22 cellular contexts compared by ENCODE assay signal in genomic region chr4:183284229-183284628, GRCh38. TPM values are rescaled to one million over a fixed set of nuclear protein-coding genes. Genes with fewer than 3 reads are reported as not detected.
"Had no signal": no experiment of that assay in that cellular context is flagged by ENCODE, and none has a peak within 500 bp of the region (broad histone marks: within the 10 kb centered on the region; RNA-seq: fewer than 3 reads in every experiment).

No MANE protein-coding gene starts in this region.

- H3K4me3 Mint-ChIP-seq: activated naive CD4-positive, alpha-beta T cell treated with anti-CD3 and anti-CD28 coated beads, Interleukin-2, amount 50 U/mL, for 24 hours; naive thymus-derived CD4-positive, alpha-beta T cell; stimulated activated naive CD8-positive, alpha-beta T cell treated with anti-CD3 and anti-CD28 coated beads, Interleukin-15, amount 100 ng/mL, for 72 hours had no signal

- ATAC-seq: naive thymus-derived CD4-positive, alpha-beta T cell; sciatic nerve; stimulated activated naive CD8-positive, alpha-beta T cell treated with anti-CD3 and anti-CD28 coated beads, Interleukin-15, amount 100 ng/mL, for 72 hours had no signal

- H3K9me3 Mint-ChIP-seq: activated naive CD4-positive, alpha-beta T cell treated with anti-CD3 and anti-CD28 coated beads, Interleukin-2, amount 50 U/mL, for 24 hours; naive thymus-derived CD4-positive, alpha-beta T cell; stimulated activated naive CD8-positive, alpha-beta T cell treated with anti-CD3 and anti-CD28 coated beads, Interleukin-15, amount 100 ng/mL, for 72 hours had no signal

- H3K27me3 Mint-ChIP-seq: activated naive CD4-positive, alpha-beta T cell treated with anti-CD3 and anti-CD28 coated beads, Interleukin-2, amount 50 U/mL, for 24 hours; stimulated activated naive CD8-positive, alpha-beta T cell treated with anti-CD3 and anti-CD28 coated beads, Interleukin-15, amount 100 ng/mL, for 72 hours had no signal

- H3K4me1 Mint-ChIP-seq: activated naive CD4-positive, alpha-beta T cell treated with anti-CD3 and anti-CD28 coated beads, Interleukin-2, amount 50 U/mL, for 24 hours; naive thymus-derived CD4-positive, alpha-beta T cell; stimulated activated naive CD8-positive, alpha-beta T cell treated with anti-CD3 and anti-CD28 coated beads, Interleukin-15, amount 100 ng/mL, for 72 hours had no signal

- H3K27ac Mint-ChIP-seq: activated naive CD4-positive, alpha-beta T cell treated with anti-CD3 and anti-CD28 coated beads, Interleukin-2, amount 50 U/mL, for 24 hours; naive thymus-derived CD4-positive, alpha-beta T cell; stimulated activated naive CD8-positive, alpha-beta T cell treated with anti-CD3 and anti-CD28 coated beads, Interleukin-15, amount 100 ng/mL, for 72 hours had no signal

- DNase-seq: activated CD4-positive, alpha-beta T cell treated with anti-CD3 and anti-CD28 coated beads for 1 hour; activated CD8-positive, alpha-beta memory T cell treated with anti-CD3 and anti-CD28 coated beads for 24 hours; activated CD8-positive, alpha-beta memory T cell treated with anti-CD3 and anti-CD28 coated beads, Interleukin-2, amount 50 U/mL, for 48 hours; activated gamma-delta T cell; mesendoderm; naive thymus-derived CD4-positive, alpha-beta T cell; pancreas; stimulated activated CD4-positive, alpha-beta T cell treated with anti-CD3 and anti-CD28 coated beads, Interleukin-4, amount 100 ng/mL, for 1 hour; stimulated activated naive CD8-positive, alpha-beta T cell treated with anti-CD3 and anti-CD28 coated beads, Interleukin-15, amount 100 ng/mL, for 72 hours; trophoblast cell; WERI-Rb-1 had no signal

RNA-seq across cellular contexts. Expression of gene CLDN22, which starts 35.8 kb away (rescaled TPM):
- total RNA-seq: ascending aorta; breast epithelium; glomerular endothelial cell; mucosa of gallbladder; naive thymus-derived CD4-positive, alpha-beta T cell; pancreas; pulmonary artery endothelial cell; sciatic nerve; smooth muscle cell; suprapubic skin; vagina had no signal

RNA-seq across cellular contexts. Expression of gene CLDN24, which starts 38.0 kb away (rescaled TPM):
- total RNA-seq: ascending aorta; breast epithelium; glomerular endothelial cell; liver; mucosa of gallbladder; naive thymus-derived CD4-positive, alpha-beta T cell; pancreas; pulmonary artery endothelial cell; sciatic nerve; smooth muscle cell; suprapubic skin; vagina had no signal
